ENCODE assay signal across 19 cellular contexts in genomic region chr12:105882404-105882803, GRCh38.
DNase-seq lines count a peak whose midpoint lies in the region; ATAC-seq, FAIRE-seq and TF ChIP-seq lines count a peak whose summit lies in the region.
"Had no signal": no experiment of that assay in that cellular context is flagged by ENCODE, and none has a peak within 500 bp of the region (broad histone marks: within the 10 kb centered on the region; RNA-seq: fewer than 3 reads in every experiment).

No MANE protein-coding gene starts in this region.

- H3K9me1 ChIP-seq in K562 (ENCODE audit: control insufficient read depth, insufficient read depth, low read length), result no peaks in the 10 kb centered on the region

- H3K4me1 ChIP-seq in GM23338 (ENCODE audit: insufficient read depth), result no peaks in the 10 kb centered on the region
- peaks cover 0 to 17% of the 10 kb centered on the region in 2 experiments; a peak in 3 of 5 replicates for H3K4me1 ChIP-seq in K562 (replicated peaks in 1 of 2; ENCODE audit: control insufficient read depth in 2 of 2, insufficient read depth in 2 of 2, low read length in 2 of 2)

- intact Hi-C loops in K562 (cut with micrococcal nuclease), result no loop called here
- intact Hi-C loops in left cardiac atrium (cut with DNase I), result no loop called here

- H3F3A ChIP-seq in GM23338 (replicated peaks; ENCODE audit: low read depth), result no peaks in the 10 kb centered on the region

- H3K27me3 ChIP-seq in GM23338 (ENCODE audit: insufficient read depth) (no peaks in the 10 kb centered on the region), K562 (ENCODE audit: control insufficient read depth in 2 of 2, insufficient read depth in 2 of 2, low read length in 2 of 2) (no peaks in the 10 kb centered on the region), H7 (ENCODE audit: control insufficient read depth, insufficient read depth, low read length) (no peaks in the 10 kb centered on the region)

- no peak overlapping the region for H3K4me3 ChIP-seq in GM23338
- H3K4me3 ChIP-seq in K562, result no peak overlapping the region
- no peak overlapping the region for H3K4me3 ChIP-seq in H7 (ENCODE audit: insufficient read depth, low read depth, low read length)

- H3K9me3 ChIP-seq in K562 (replicated peaks; ENCODE audit: control insufficient read depth, insufficient read depth, low read depth, low read length), result no peaks in the 10 kb centered on the region

- WGBS in K562 (ENCODE audit: insufficient coverage, low coverage, missing lambda C conversion rate), result 20% methylated on average over 1 of the region's 1 CpG

- peaks cover 5% of the 10 kb centered on the region; the same call in 1 of the 3 replicates for H3K9me3 Mint-ChIP-seq in GM23338
- H3K9me3 Mint-ChIP-seq: activated naive CD8-positive, alpha-beta T cell treated with anti-CD3 and anti-CD28 coated beads for 36 hours; stimulated activated naive CD8-positive, alpha-beta T cell treated with anti-CD3 and anti-CD28 coated beads, Interleukin-15, amount 100 ng/mL, for 72 hours had no signal

- H3K4me3 Mint-ChIP-seq in GM23338, result no peak overlapping the region
- H3K4me3 Mint-ChIP-seq: activated naive CD8-positive, alpha-beta T cell treated with anti-CD3 and anti-CD28 coated beads for 36 hours; H9; natural killer cell; stimulated activated naive CD8-positive, alpha-beta T cell treated with anti-CD3 and anti-CD28 coated beads, Interleukin-15, amount 100 ng/mL, for 72 hours had no signal

- H4K20me1 ChIP-seq in GM23338 (replicated peaks; ENCODE audit: insufficient read depth) (no peaks in the 10 kb centered on the region), K562 (replicated peaks; ENCODE audit: control insufficient read depth, insufficient read depth, low read length) (no peaks in the 10 kb centered on the region)

- H3K9me2 ChIP-seq in GM23338 (ENCODE audit: insufficient read depth), result peaks cover 6% of the 10 kb centered on the region; the same call in 1 of the 2 replicates

- H3K4me1 Mint-ChIP-seq in GM23338, result peaks cover 8% of the 10 kb centered on the region
- H3K4me1 Mint-ChIP-seq: activated naive CD8-positive, alpha-beta T cell treated with anti-CD3 and anti-CD28 coated beads for 36 hours; natural killer cell; stimulated activated naive CD8-positive, alpha-beta T cell treated with anti-CD3 and anti-CD28 coated beads, Interleukin-15, amount 100 ng/mL, for 72 hours had no signal

- DNase-seq in GM23338 (ENCODE audit: low spot score), result peak; percentile 20
- no peak for DNase-seq in K562 (ENCODE audit: extremely low read depth in 1 of 4, low spot score in 3 of 4)
- no peak for DNase-seq in left cardiac atrium
- peak; percentile 55 for DNase-seq in retina
- no peak for DNase-seq in hepatic stellate cell (ENCODE audit: low spot score)
- DNase-seq in H7, result no peak
- DNase-seq: activated naive CD8-positive, alpha-beta T cell treated with anti-CD3 and anti-CD28 coated beads for 36 hours; dermis blood vessel endothelial cell; H9; kidney glomerular epithelial cell; MV-4-11; natural killer cell; NCI-H345; stimulated activated naive CD8-positive, alpha-beta T cell treated with anti-CD3 and anti-CD28 coated beads, Interleukin-15, amount 100 ng/mL, for 72 hours; SW 1271 had no signal

- CTCF ChIA-PET in K562 (lab: Yijun Ruan, JAX; ENCODE audit: low intra/inter-chr PET ratio), result no interaction called here

- no peaks in the 10 kb centered on the region for H3K36me3 ChIP-seq in GM23338 (ENCODE audit: insufficient read depth)
- no peaks in the 10 kb centered on the region for H3K36me3 ChIP-seq in K562 (ENCODE audit: control insufficient read depth, insufficient read depth, low read length)
- no peaks in the 10 kb centered on the region for H3K36me3 ChIP-seq in H7 (replicated peaks; ENCODE audit: control insufficient read depth, insufficient read depth, low read length)

- no peak overlapping the region for H3K9ac ChIP-seq in K562 (ENCODE audit: insufficient read depth in 1 of 2, low read depth in 2 of 2, low read length in 2 of 2)

- TF ChIP-seq CTCF in GM23338 (conservative IDR thresholded peaks at IDR 0.05; ENCODE audit: low read depth in 2 of 2), result no peak
- no peak for TF ChIP-seq CTCF in K562 (IDR thresholded peaks at IDR 0.05 in 2 of 3, conservative IDR thresholded peaks at IDR 0.05 in 1 of 3; ENCODE audit: insufficient read depth in 2 of 3, low read depth in 1 of 3, low read length in 3 of 3)

- H3K36me3 Mint-ChIP-seq in GM23338 (ENCODE audit: low read depth), result no peaks in the 10 kb centered on the region
- H3K36me3 Mint-ChIP-seq: activated naive CD8-positive, alpha-beta T cell treated with anti-CD3 and anti-CD28 coated beads for 36 hours; natural killer cell had no signal

- POLR2A ChIA-PET in K562 (lab: Yijun Ruan, JAX), result no interaction called here

- BruUV-seq in K562 (replicated peaks; lab: Mats Ljungman, UMichigan), result no TSS peak

- no peak for TF ChIP-seq RAD21 in K562 (CRISPR knock-in tag; conservative IDR thresholded peaks at IDR 0.05 in 1 of 2, IDR thresholded peaks at IDR 0.05 in 1 of 2)

- H2AFZ ChIP-seq in GM23338 (no peak overlapping the region), K562 (ENCODE audit: low read depth, low read length) (no peak overlapping the region)

- no peak for FAIRE-seq in K562 (lab: Jason Lieb, UNC)
- FAIRE-seq: frontal cortex, G401.6 had no signal

- TF ChIP-seq POLR2A in K562 (conservative IDR thresholded peaks at IDR 0.05), result no peak

- no peak overlapping the region for H3K27ac ChIP-seq in GM23338 (ENCODE audit: low read depth)
- no peak overlapping the region for H3K27ac ChIP-seq in K562 (ENCODE audit: extremely low read depth, low read depth, low read length)

- ATAC-seq in GM23338, result peak; percentile 59
- ATAC-seq in K562, result no peak
- ATAC-seq in left cardiac atrium, result peak; percentile 89 to 97
- no peak for ATAC-seq in GM21619 (IDR thresholded peaks at IDR 0.05; ENCODE audit: unreplicated experiment)
- ATAC-seq in HG02678 (IDR thresholded peaks at IDR 0.05; ENCODE audit: unreplicated experiment), result no peak
- ATAC-seq: natural killer cell; stimulated activated naive CD8-positive, alpha-beta T cell treated with anti-CD3 and anti-CD28 coated beads, Interleukin-15, amount 100 ng/mL, for 72 hours had no signal

- no peak for TF ChIP-seq EP300 in K562 (IDR thresholded peaks at IDR 0.05; ENCODE audit: low read length)

- H3K27me3 Mint-ChIP-seq in GM23338 (ENCODE audit: insufficient read depth, low read depth, poor library complexity), result no peaks in the 10 kb centered on the region

- H3K79me2 ChIP-seq in GM23338 (replicated peaks; ENCODE audit: insufficient read depth), result no peaks in the 10 kb centered on the region
- H3K79me2 ChIP-seq in K562 (ENCODE audit: control insufficient read depth, insufficient read depth, low read length), result no peaks in the 10 kb centered on the region

- in situ Hi-C loops in K562 (cut with MboI), result no loop called here

- H3K4me2 ChIP-seq in GM23338 (no peak overlapping the region), K562 (ENCODE audit: insufficient read depth, low read length) (no peak overlapping the region)

- H3K27ac Mint-ChIP-seq in GM23338, result no peak overlapping the region
- H3K27ac Mint-ChIP-seq: activated naive CD8-positive, alpha-beta T cell treated with anti-CD3 and anti-CD28 coated beads for 36 hours; H9; natural killer cell; stimulated activated naive CD8-positive, alpha-beta T cell treated with anti-CD3 and anti-CD28 coated beads, Interleukin-15, amount 100 ng/mL, for 72 hours had no signal

TF ChIP-seq in GM23338, 12 proteins besides CTCF, POLR2A, EP300 and RAD21 (continues in another document):
- TF ChIP-seq STAT1 (IDR thresholded peaks at IDR 0.05; ENCODE audit: unreplicated experiment), result no peak
- no peak for TF ChIP-seq EZH2phosphoT487 (IDR thresholded peaks at IDR 0.05; ENCODE audit: unreplicated experiment)
- no peak for TF ChIP-seq CREB1 (CRISPR knock-in tag; IDR thresholded peaks at IDR 0.05; ENCODE audit: low read depth)
- TF ChIP-seq ZNF331 (CRISPR knock-in tag; IDR thresholded peaks at IDR 0.05; ENCODE audit: low read depth), result no peak

TF ChIP-seq in K562, 482 proteins besides CTCF, POLR2A, EP300 and RAD21:
- TF ChIP-seq RBM14 (IDR thresholded peaks at IDR 0.05; ENCODE audit: borderline replicate concordance, insufficient read depth, low read depth, low read length) (no peak), RFX1 (IDR thresholded peaks at IDR 0.05) (peak; percentile 48)
TF ChIP-seq in K562: peak in this region for 1.

Comparison
In these comparisons a context has a peak if more than half of its experiments do, and no peak if none do; other contexts are left out.
1. ATAC-seq: peak in GM23338 (single experiment) and left cardiac atrium (2 of 2); none in K562 (single experiment), GM21619 (single experiment) and HG02678 (single experiment).
2. DNase-seq: peak in GM23338 (single experiment) and retina (single experiment); none in K562 (0 of 4), left cardiac atrium (single experiment), hepatic stellate cell (single experiment) and H7 (single experiment).